Comparison of ENCODE assay signal across 19 cellular contexts in the genomic region with DNA sequence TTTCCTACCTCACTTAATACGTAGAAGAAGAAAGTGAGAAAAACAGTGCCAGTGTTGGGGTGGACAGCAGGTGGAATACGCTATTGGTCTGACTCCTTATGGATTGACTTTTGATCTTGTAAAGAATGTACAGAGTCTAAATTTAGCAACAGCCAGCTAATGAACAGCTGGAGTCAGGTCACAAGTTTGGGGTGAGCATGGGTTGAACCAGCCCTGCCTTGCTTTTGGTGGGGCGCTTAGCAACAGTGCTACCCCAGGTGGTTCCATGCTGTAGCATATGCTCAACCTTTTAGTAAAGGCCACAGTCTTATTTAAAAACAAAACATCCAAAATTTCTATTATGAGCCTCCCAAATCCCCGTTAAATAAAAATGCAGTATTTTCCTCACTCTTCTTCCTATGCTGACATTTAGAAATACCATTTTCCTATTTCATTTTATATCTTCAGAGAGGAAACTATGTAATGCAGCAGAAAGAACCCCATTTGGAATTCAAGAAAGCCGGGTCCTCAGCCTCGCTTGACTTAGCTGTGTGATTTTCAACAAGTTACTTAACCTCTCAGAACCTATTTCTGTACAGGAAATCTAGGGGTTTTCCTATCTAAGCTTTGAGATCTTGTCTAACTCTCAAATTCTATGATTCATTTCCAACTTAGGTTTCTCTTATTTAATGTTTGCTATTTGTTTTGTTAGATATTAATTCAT.
DNase-seq lines count a peak whose midpoint lies in the region; ATAC-seq, FAIRE-seq and TF ChIP-seq lines count a peak whose summit lies in the region.
"Had no signal": no experiment of that assay in that cellular context is flagged by ENCODE, and none has a peak within 500 bp of the region (broad histone marks: within the 10 kb centered on the region; RNA-seq: fewer than 3 reads in every experiment).

No MANE protein-coding gene starts in this region.

- FAIRE-seq in GM18507 (lab: Jason Lieb, UNC) = peak; percentile 52

- H3K36me3 Mint-ChIP-seq in activated CD8-positive, alpha-beta T cell treated with anti-CD3 and anti-CD28 coated beads, Interleukin-2, amount 10 ng/mL, durations not matched to agents 7 days and 5 days (ENCODE audit: low read depth) = peaks cover 4% of the 10 kb centered on the region
- H3K36me3 Mint-ChIP-seq: IgD-negative memory B cell, type B pancreatic cell had no signal

- peaks cover 55% of the 10 kb centered on the region for H3K4me1 Mint-ChIP-seq in activated CD8-positive, alpha-beta T cell treated with anti-CD3 and anti-CD28 coated beads, Interleukin-2, amount 10 ng/mL, durations not matched to agents 7 days and 5 days (ENCODE audit: low read depth)
- H3K4me1 Mint-ChIP-seq: IgD-negative memory B cell had no signal

- no peaks in the 10 kb centered on the region for H3K9me3 ChIP-seq in DND-41 (ENCODE audit: insufficient read depth, low read length, severe bottlenecking)
- no peaks in the 10 kb centered on the region for H3K9me3 ChIP-seq in mucosa of descending colon
- H3K9me3 ChIP-seq in heart right ventricle = no peaks in the 10 kb centered on the region
- H3K9me3 ChIP-seq: body of pancreas, right lobe of liver had no signal

- H3K4me3 Mint-ChIP-seq in activated CD8-positive, alpha-beta T cell treated with anti-CD3 and anti-CD28 coated beads, Interleukin-2, amount 10 ng/mL, durations not matched to agents 7 days and 5 days = no peak overlapping the region
- H3K4me3 Mint-ChIP-seq: IgD-negative memory B cell, type B pancreatic cell had no signal

- H3K27ac Mint-ChIP-seq in activated CD8-positive, alpha-beta T cell treated with anti-CD3 and anti-CD28 coated beads, Interleukin-2, amount 10 ng/mL, durations not matched to agents 7 days and 5 days = no peak overlapping the region

- intact Hi-C loops in mucosa of descending colon (cut with DNase I, micrococcal nuclease) (no loop called here), heart right ventricle (cut with DNase I) (loop anchor here in 1 of 10 donors (10.0 kb wide), 1 partner anchor 47 kb away; no protein-coding TSS in a partner anchor)

- H3K27me3 Mint-ChIP-seq in activated CD8-positive, alpha-beta T cell treated with anti-CD3 and anti-CD28 coated beads, Interleukin-2, amount 10 ng/mL, durations not matched to agents 7 days and 5 days (ENCODE audit: low read depth) = no peaks in the 10 kb centered on the region
- H3K27me3 Mint-ChIP-seq: IgD-negative memory B cell, type B pancreatic cell had no signal

- H2AFZ ChIP-seq in DND-41 (ENCODE audit: low read depth, low read length) = no peak overlapping the region

- H3K27ac ChIP-seq in DND-41 (ENCODE audit: low read length) (no peak overlapping the region), foreskin keratinocyte (no peak overlapping the region), heart right ventricle (no peak overlapping the region)
- H3K27ac ChIP-seq: BLaER1, body of pancreas, dorsolateral prefrontal cortex, right lobe of liver, SK-N-MC had no signal

- H3K4me2 ChIP-seq in DND-41 (ENCODE audit: insufficient read depth, low read length) = no peak overlapping the region
- H3K4me2 ChIP-seq: BLaER1 had no signal

- H3K4me3 ChIP-seq in DND-41 (ENCODE audit: low read depth in 1 of 2, low read length in 2 of 2) = no peak overlapping the region
- no peak overlapping the region for H3K4me3 ChIP-seq in mucosa of descending colon
- no peak overlapping the region for H3K4me3 ChIP-seq in heart right ventricle
- H3K4me3 ChIP-seq: BLaER1, body of pancreas, dorsolateral prefrontal cortex, right lobe of liver, SK-N-MC had no signal

- POLR2A ChIA-PET in activated CD8-positive, alpha-beta T cell treated with anti-CD3 and anti-CD28 coated beads, Interleukin-2, amount 10 ng/mL, durations not matched to agents 7 days and 5 days (lab: Charles Lee) = interaction anchor here (0.8 to 5.0 kb wide), 5 partner anchors 19 to 78 kb away, joined by 3 to 41 read pairs (median 4); partner anchors contain the start of gene BHLHE40

- ATAC-seq in DND-41 (ENCODE audit: insufficient read depth, low read depth) (0 out of 3 replicates have a peak, but pooled peaks have one; percentile 27), mucosa of descending colon (peak; percentile 52), omental fat pad (ENCODE audit: low FRiP score) (no peak), foreskin keratinocyte (no peak), heart right ventricle (no peak), HG02623 (IDR thresholded peaks at IDR 0.05; ENCODE audit: unreplicated experiment) (no peak)
- ATAC-seq in activated CD8-positive, alpha-beta T cell treated with anti-CD3 and anti-CD28 coated beads, Interleukin-2, amount 10 ng/mL, durations not matched to agents 7 days and 5 days = peak; percentile 40
- ATAC-seq: body of pancreas, left ventricle myocardium superior, right lobe of liver had no signal

- CTCF ChIA-PET in activated CD8-positive, alpha-beta T cell treated with anti-CD3 and anti-CD28 coated beads, Interleukin-2, amount 10 ng/mL, durations not matched to agents 7 days and 5 days (lab: Charles Lee) = interaction anchor here (0.9 to 2.3 kb wide), 5 partner anchors 68 to 196 kb away, joined by 3 to 10 read pairs (median 3); no protein-coding TSS in a partner anchor

- H3K36me3 ChIP-seq in DND-41 (ENCODE audit: insufficient read depth, low read length) = no peaks in the 10 kb centered on the region
- H3K36me3 ChIP-seq in mucosa of descending colon (ENCODE audit: low read depth) = no peaks in the 10 kb centered on the region
- no peaks in the 10 kb centered on the region for H3K36me3 ChIP-seq in heart right ventricle
- H3K36me3 ChIP-seq: BLaER1, right lobe of liver had no signal

- H3K27me3 ChIP-seq in DND-41 (ENCODE audit: insufficient read depth, low read length, poor library complexity) (no peaks in the 10 kb centered on the region), foreskin keratinocyte (no peaks in the 10 kb centered on the region), heart right ventricle (no peaks in the 10 kb centered on the region)
- H3K27me3 ChIP-seq: BLaER1, body of pancreas, dorsolateral prefrontal cortex, right lobe of liver had no signal

- no peaks in the 10 kb centered on the region for H4K20me1 ChIP-seq in DND-41 (ENCODE audit: insufficient read depth, low read length)
- H4K20me1 ChIP-seq: BLaER1 had no signal

- no peak overlapping the region for H3K9ac ChIP-seq in DND-41 (ENCODE audit: low read depth, low read length)
- H3K9ac ChIP-seq: BLaER1 had no signal

- H3K79me2 ChIP-seq in DND-41 (ENCODE audit: insufficient read depth, low read length) = no peaks in the 10 kb centered on the region

- peaks cover 51% of the 10 kb centered on the region for H3K4me1 ChIP-seq in DND-41 (ENCODE audit: insufficient read depth, low read length)
- no peaks in the 10 kb centered on the region for H3K4me1 ChIP-seq in mucosa of descending colon (ENCODE audit: low read depth)
- H3K4me1 ChIP-seq in foreskin keratinocyte = peaks cover 15% of the 10 kb centered on the region
- peaks cover 0 to 15% (median 0%) of the 10 kb centered on the region in 9 donors for H3K4me1 ChIP-seq in heart right ventricle
- H3K4me1 ChIP-seq: BLaER1 had no signal

- TF ChIP-seq CTCF in DND-41 (IDR thresholded peaks at IDR 0.05; ENCODE audit: borderline replicate concordance, extremely low read depth, low read length, poor library complexity, severe bottlenecking) = no peak
- TF ChIP-seq CTCF in mucosa of descending colon (IDR thresholded peaks at IDR 0.05) = no peak
- no peak for TF ChIP-seq CTCF in omental fat pad (IDR thresholded peaks at IDR 0.05)
- no peak for TF ChIP-seq CTCF in foreskin keratinocyte (conservative IDR thresholded peaks at IDR 0.05)
- TF ChIP-seq CTCF in heart right ventricle (IDR thresholded peaks at IDR 0.05) = no peak

- H3K9me3 Mint-ChIP-seq in activated CD8-positive, alpha-beta T cell treated with anti-CD3 and anti-CD28 coated beads, Interleukin-2, amount 10 ng/mL, durations not matched to agents 7 days and 5 days (ENCODE audit: insufficient read depth) = peaks cover 14% of the 10 kb centered on the region
- H3K9me3 Mint-ChIP-seq: IgD-negative memory B cell, type B pancreatic cell had no signal

- WGBS in heart right ventricle, 2 donors = 87 to 96% methylated on average over 6 of the region's 6 CpGs

- DNase-seq in DND-41 (no peak), GM18507 (ENCODE audit: extremely low spot score, insufficient read length, low read depth) (no peak), mucosa of descending colon (no peak), omental fat pad (ENCODE audit: low spot score) (no peak), foreskin keratinocyte (no peak), heart right ventricle (no peak)
- DNase-seq in activated CD8-positive, alpha-beta T cell treated with anti-CD3 and anti-CD28 coated beads, Interleukin-2, amount 10 ng/mL, durations not matched to agents 7 days and 5 days = no peak
- DNase-seq: body of pancreas; dorsolateral prefrontal cortex; hippocampal formation; left ventricle myocardium superior; NCI-H345; right lobe of liver; stimulated activated CD4-positive, alpha-beta T cell treated with anti-CD3 and anti-CD28 coated beads, Interleukin-4, amount 100 ng/mL, for 1 hour had no signal

Comparison
In these comparisons a context has a peak if more than half of its experiments do, and no peak if none do; other contexts are left out.
1. ATAC-seq: peak in DND-41 (single experiment), activated CD8-positive, alpha-beta T cell treated with anti-CD3 and anti-CD28 coated beads, Interleukin-2, amount 10 ng/mL, durations not matched to agents 7 days and 5 days (single experiment) and mucosa of descending colon (single experiment); none in omental fat pad (single experiment), foreskin keratinocyte (single experiment), heart right ventricle (0 of 8) and HG02623 (single experiment).